ENCODE assay signal across 1 cellular context in genomic region chr2:189287982-189288494, GRCh38.
TF ChIP-seq lines count a peak whose summit lies in the region.

No MANE protein-coding gene starts in this region.

TF ChIP-seq in H1, 55 proteins besides CTCF, POLR2A, EP300 and RAD21 (continued from another document):
- TF ChIP-seq ATF2 (IDR thresholded peaks at IDR 0.05; ENCODE audit: low read length) (no peak), JUND (IDR thresholded peaks at IDR 0.05; ENCODE audit: low read length) (no peak), USF2 (IDR thresholded peaks at IDR 0.05; ENCODE audit: low read length) (no peak)
